ENCODE assay signal across 8 cellular contexts in the genomic region with DNA sequence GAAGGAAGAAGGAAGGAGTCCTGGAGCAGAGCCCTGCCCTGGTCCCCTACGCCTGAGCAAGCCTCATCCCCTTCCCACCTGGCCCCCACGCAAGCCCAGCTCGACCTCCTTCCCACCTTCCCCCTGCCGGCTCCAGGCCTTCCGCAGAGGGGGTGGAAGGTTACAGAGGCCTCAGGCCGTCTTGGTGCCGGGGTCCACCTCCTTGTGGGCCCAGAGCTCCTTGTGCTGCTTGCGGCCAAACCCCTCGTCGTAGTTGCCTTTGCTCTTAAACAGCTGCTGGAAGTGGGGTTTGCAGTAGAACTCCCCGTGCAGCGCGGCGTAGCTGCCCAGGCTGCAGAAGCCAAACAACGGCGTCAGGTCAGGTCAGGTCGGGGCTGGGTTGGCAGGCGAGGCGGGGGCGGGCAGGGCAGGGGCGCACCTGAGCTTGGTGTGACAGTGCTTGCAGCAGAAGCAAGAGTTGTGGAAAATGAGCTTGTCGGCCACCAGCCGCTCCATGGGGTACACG. TPM values are rescaled to one million over a fixed set of nuclear protein-coding genes. Genes with fewer than 3 reads are reported as not detected.
DNase-seq lines count a peak whose midpoint lies in the region; ATAC-seq, FAIRE-seq and TF ChIP-seq lines count a peak whose summit lies in the region.

No MANE protein-coding gene starts in this region.

- H3K27ac ChIP-seq in AG04450 (ENCODE audit: low read depth, low read length), result no peak overlapping the region
- no peak overlapping the region for H3K27ac ChIP-seq in KMS-11
- H3K27ac ChIP-seq in GM12878 (ENCODE audit: control insufficient read depth, insufficient read depth), result peak overlapping the region; percentile 94

- H3K4me3 ChIP-seq in AG04450 (ENCODE audit: low read depth, low read length) (peak overlapping the region; percentile 55), KMS-11 (IDR thresholded peaks at IDR 0.05; ENCODE audit: insufficient read depth, low read depth, low read length) (no peak overlapping the region), GM12878 (peak overlapping the region; percentile 88), mucosa of descending colon (peak overlapping the region; percentile 34)

- WGBS in GM12878 (ENCODE audit: insufficient coverage, insufficient replicate concordance, low lambda C conversion rate, missing lambda C conversion rate), result under 1% methylated on average over 24 of the region's 24 CpGs

- intact Hi-C loops in GM12878 (cut with micrococcal nuclease; ENCODE audit: unreplicated experiment) (loop anchor here (2.0 to 10.0 kb wide), 4 partner anchors 128 to 274 kb away; partner anchors contain the start of genes DCAF7, FTSJ3, PSMC5 and SMARCD2), mucosa of descending colon (cut with DNase I, micrococcal nuclease) (no loop called here)

- no peak for TF ChIP-seq POLR2A in GM12878 (IDR thresholded peaks at IDR 0.05; ENCODE audit: low read depth, low read length)

- H3K27me3 ChIP-seq in AG04450 (ENCODE audit: control insufficient read depth, insufficient read depth, low read length) (no peaks in the 10 kb centered on the region), KMS-11 (ENCODE audit: insufficient read depth, low read depth) (no peaks in the 10 kb centered on the region), GM12878 (replicated peaks in 1 of 2; ENCODE audit: control insufficient read depth in 2 of 2, insufficient read depth in 2 of 2, low read length in 1 of 2) (no peaks in the 10 kb centered on the region)

- H3K9me3 ChIP-seq in AG04450 (ENCODE audit: control insufficient read depth, insufficient read depth, low read length) (no peaks in the 10 kb centered on the region; the same call in 1 of the 2 replicates), GM12878 (replicated peaks; ENCODE audit: control insufficient read depth, insufficient read depth, low read length) (no peaks in the 10 kb centered on the region), mucosa of descending colon (no peaks in the 10 kb centered on the region)

- peaks cover 7% of the 10 kb centered on the region for H3K79me2 ChIP-seq in KMS-11 (ENCODE audit: insufficient read depth, low read depth)
- H3K79me2 ChIP-seq in GM12878 (ENCODE audit: control insufficient read depth, insufficient read depth, low read length), result peaks cover 62% of the 10 kb centered on the region

- H3K9ac ChIP-seq in KMS-11 (no peak overlapping the region), GM12878 (ENCODE audit: control insufficient read depth, insufficient read depth, low read length) (peak overlapping the region; percentile 86)

- TF ChIP-seq RAD21 in GM12878 (IDR thresholded peaks at IDR 0.05; ENCODE audit: insufficient read depth, low read depth, low read length), result no peak

- POLR2A ChIA-PET in AG04450 (lab: Yijun Ruan, JAX) (interaction anchor here (1.1 kb wide), 1 partner anchor 77 kb away, joined by 4 read pairs; the partner anchor contains the start of gene MAP3K3), GM12878 (lab: Charles Lee) (interaction anchor here (0.8 to 2.7 kb wide), 11 partner anchors 10 to 148 kb away, joined by 3 to 23 read pairs (median 4); partner anchors contain the start of genes CCDC47, DCAF7, DDX42 and MAP3K3)

- peak; percentile 0; the same call in 1 of the 3 replicates for ATAC-seq in GM12878
- ATAC-seq in mucosa of descending colon, result peak; percentile 3
- no peak for ATAC-seq in GM18909 (IDR thresholded peaks at IDR 0.05; ENCODE audit: poor library complexity, unreplicated experiment)

- CTCF ChIA-PET in AG04450 (lab: Charles Lee), result interaction anchor here (0.7 to 1.5 kb wide), 5 partner anchors 11 to 273 kb away, joined by 3 to 4 read pairs (median 3); no protein-coding TSS in a partner anchor
- CTCF ChIA-PET in GM12878 (lab: Yijun Ruan, JAX), result interaction anchor here (0.5 to 2.9 kb wide), 27 partner anchors 8 to 168 kb away, joined by 3 to 11 read pairs (median 4); partner anchors contain the start of gene CCDC47

- no peak for FAIRE-seq in GM12878 (lab: Jason Lieb, UNC)

- H4K20me1 ChIP-seq in KMS-11 (ENCODE audit: insufficient read depth) (no peaks in the 10 kb centered on the region), GM12878 (ENCODE audit: control insufficient read depth, insufficient read depth) (no peaks in the 10 kb centered on the region)

- no TSS peak for BruUV-seq in GM12878 (replicated peaks; lab: Mats Ljungman, UMichigan)

- TF ChIP-seq CTCF in AG04450 (IDR thresholded peaks at IDR 0.05; ENCODE audit: low read depth, low read length) (no peak), KMS-11 (conservative IDR thresholded peaks at IDR 0.05; ENCODE audit: low read depth, low read length) (no peak), GM12878 (IDR thresholded peaks at IDR 0.05 in 2 of 3, conservative IDR thresholded peaks at IDR 0.05 in 1 of 3; ENCODE audit: control insufficient read depth in 2 of 3, extremely low read depth in 1 of 3, insufficient read depth in 1 of 3, low read depth in 3 of 3, low read length in 3 of 3) (no peak), mucosa of descending colon (IDR thresholded peaks at IDR 0.05) (no peak)

- H3K36me3 ChIP-seq in KMS-11 (ENCODE audit: insufficient read depth) (no peaks in the 10 kb centered on the region), GM12878 (ENCODE audit: control insufficient read depth in 2 of 2, insufficient read depth in 2 of 2, low read length in 1 of 2) (peaks cover 12 to 14% of the 10 kb centered on the region in 2 experiments; a peak in 3 of 4 replicates), mucosa of descending colon (ENCODE audit: low read depth) (no peaks in the 10 kb centered on the region)

- H3K4me1 ChIP-seq in KMS-11 (ENCODE audit: low read depth, poor library complexity, severe bottlenecking) (peaks cover 36% of the 10 kb centered on the region), GM12878 (ENCODE audit: control insufficient read depth, insufficient read depth, low read length) (peaks cover 40% of the 10 kb centered on the region), mucosa of descending colon (ENCODE audit: low read depth) (peaks cover 19% of the 10 kb centered on the region)

- no peak for TF ChIP-seq EP300 in GM12878 (IDR thresholded peaks at IDR 0.05; ENCODE audit: borderline replicate concordance in 1 of 2, control insufficient read depth in 1 of 2, low read depth in 2 of 2, low read length in 2 of 2)

- SMC1A ChIA-PET in GM12878 (lab: Charles Lee; ENCODE audit: uncharacterized antibody, unreplicated experiment), result interaction anchor here (0.7 to 2.5 kb wide), 13 partner anchors 12 to 273 kb away, joined by 3 to 11 read pairs (median 3); partner anchors contain the start of genes CCDC47, DDX42, FTSJ3 and MAP3K3

- H2AFZ ChIP-seq in KMS-11 (ENCODE audit: low read depth) (no peak overlapping the region), GM12878 (ENCODE audit: control insufficient read depth, low read depth, low read length) (no peak overlapping the region)

- RAD21 ChIA-PET in GM12878 (lab: Charles Lee; ENCODE audit: unreplicated experiment), result interaction anchor here (0.8 to 3.2 kb wide), 16 partner anchors 10 to 273 kb away, joined by 3 to 24 read pairs (median 4); partner anchors contain the start of genes CCDC47, DDX42, MAP3K3 and STRADA

- DNase-seq in AG04450 (ENCODE audit: low read depth, low spot score), result no peak
- no peak for DNase-seq in GM12878 (ENCODE audit: low read depth, low spot score)
- peak in 1 of 3 donors; percentile 50 for DNase-seq in mucosa of descending colon
- DNase-seq in putamen (ENCODE audit: low spot score), result no peak
- DNase-seq in NCI-H146 (lab: John Stamatoyannopoulos, UW), result no peak
- DNase-seq in mesenteric fat pad (ENCODE audit: low spot score), result no peak

- in situ Hi-C loops in GM12878 (cut with MboI), result no loop called here

- peak overlapping the region; percentile 82; the same call in 1 of the 2 replicates for H3K4me2 ChIP-seq in KMS-11
- peak overlapping the region; percentile 84 for H3K4me2 ChIP-seq in GM12878 (ENCODE audit: control insufficient read depth, insufficient read depth)

RNA-seq across cellular contexts. Expression of gene LIMD2, which starts 1.5 kb away (rescaled TPM):
- polyA plus RNA-seq in AG04450 (2011; rRNA removed) (13.4 and 24.6 TPM in 2 replicates), GM12878 (2011; rRNA removed) (40.7 and 103 TPM in 2 replicates), GM12878 (2014; fragmentation: Illumina TruSeq; extraction: Trizol) (5.9 and 58.2 TPM in 2 replicates), GM12878 (2014; fragmentation: Nextera tagmentation; extraction: Ambion mirVana) (1 to 10 TPM; 1.1 to 5.0 TPM), GM12878 (2014; rRNA removed) (290 and 364 TPM in 2 replicates), GM12878 (2016; fragmentation: Nextera tagmentation; extraction: Ambion mirVana) (100 to 1,000 TPM; 307 to 339 TPM)
- polyA minus RNA-seq in AG04450 (2011; rRNA and poly(A)+ RNA removed), result 4.5 and 10.3 TPM in 2 replicates
- total RNA-seq in GM12878 (2013; cell fraction: nucleolus; rRNA removed), result 116 and 138 TPM in 2 replicates
- total RNA-seq in GM12878 (2014; rRNA removed) (247 and 261 TPM in 2 replicates), GM12878 (2014; rRNA removed; fragmentation: Illumina TruSeq; extraction: Trizol) (75.5 and 81.3 TPM in 2 replicates), GM12878 (2021) (251 and 259 TPM in 2 replicates), mucosa of descending colon (10 to 100 TPM in 1 of 3 donors, 1 to 10 TPM in 2; 5.6 to 13.2 (median 8.4) TPM), mesenteric fat pad (11.3 TPM)
- polyA plus RNA-seq in GM12878 (2011; ENCODE audit: low read depth), result 48.8 TPM
- 157 and 273 TPM in 2 replicates for polyA plus RNA-seq in GM12878 (2011; cell fraction: cytosol; rRNA removed)
- 564 and 586 TPM in 2 replicates for polyA plus RNA-seq in GM12878 (2011; cell fraction: nucleus; rRNA removed)
- polyA plus RNA-seq in GM12878 (2012), result 167 and 191 TPM in 2 replicates
- 24.1 and 63.2 TPM in 2 replicates for polyA minus RNA-seq in GM12878 (2011; rRNA and poly(A)+ RNA removed)
- 44.1 and 64.9 TPM in 2 replicates for polyA minus RNA-seq in GM12878 (2011; cell fraction: cytosol; rRNA and poly(A)+ RNA removed)
- 154 and 220 TPM in 2 replicates for polyA minus RNA-seq in GM12878 (2011; cell fraction: nucleus; rRNA and poly(A)+ RNA removed)

RNA-seq across cellular contexts. Expression of gene STRADA, which starts 43.2 kb away (rescaled TPM):
- polyA plus RNA-seq in AG04450 (2011; rRNA removed) (28.0 and 28.1 TPM in 2 replicates), GM12878 (2011; rRNA removed) (43.0 and 50.5 TPM in 2 replicates), GM12878 (2014; fragmentation: Illumina TruSeq; extraction: Trizol) (49.5 and 51.2 TPM in 2 replicates), GM12878 (2014; fragmentation: Nextera tagmentation; extraction: Ambion mirVana) (10 to 100 TPM; 13.3 to 15.6 TPM), GM12878 (2014; rRNA removed) (39.7 and 42.7 TPM in 2 replicates), GM12878 (2016; fragmentation: Nextera tagmentation; extraction: Ambion mirVana) (10 to 100 TPM; 50.0 to 54.1 TPM)
- 25.8 and 27.9 TPM in 2 replicates for polyA minus RNA-seq in AG04450 (2011; rRNA and poly(A)+ RNA removed)
- total RNA-seq in GM12878 (2013; cell fraction: nucleolus; rRNA removed), result 194 and 198 TPM in 2 replicates
- total RNA-seq in GM12878 (2014; rRNA removed) (28.6 and 33.2 TPM in 2 replicates), GM12878 (2014; rRNA removed; fragmentation: Illumina TruSeq; extraction: Trizol) (30.8 and 32.8 TPM in 2 replicates), GM12878 (2021) (40.0 and 45.3 TPM in 2 replicates), mucosa of descending colon (10 to 100 TPM; 29.1 to 34.0 (median 29.6) TPM), mesenteric fat pad (34.3 TPM)
- polyA plus RNA-seq in GM12878 (2011; ENCODE audit: low read depth), result 35.0 TPM
- polyA plus RNA-seq in GM12878 (2011; cell fraction: cytosol; rRNA removed), result 39.3 and 41.7 TPM in 2 replicates
- 88.9 and 97.6 TPM in 2 replicates for polyA plus RNA-seq in GM12878 (2011; cell fraction: nucleus; rRNA removed)
- polyA plus RNA-seq in GM12878 (2012), result 38.9 and 44.0 TPM in 2 replicates
- polyA minus RNA-seq in GM12878 (2011; rRNA and poly(A)+ RNA removed), result 38.4 and 42.4 TPM in 2 replicates
- polyA minus RNA-seq in GM12878 (2011; cell fraction: cytosol; rRNA and poly(A)+ RNA removed), result 9.0 and 20.6 TPM in 2 replicates
- 27.2 and 43.3 TPM in 2 replicates for polyA minus RNA-seq in GM12878 (2011; cell fraction: nucleus; rRNA and poly(A)+ RNA removed)
